ENCODE assay signal across 8 cellular contexts in genomic region chr2:178306351-178307073, GRCh38.
A peak's percentile ranks its signal among the peaks of the same experiment; 100 is the strongest.
DNase-seq lines count a peak whose midpoint lies in the region; ATAC-seq and TF ChIP-seq lines count a peak whose summit lies in the region.

No MANE protein-coding gene starts in this region.

- H3K4me3 ChIP-seq in WI38 (ENCODE audit: low read depth, low read length) = no peak overlapping the region
- no peak overlapping the region for H3K4me3 ChIP-seq in fibroblast of pulmonary artery (replicated peaks; ENCODE audit: low read depth, low read length)
- H3K4me3 ChIP-seq in psoas muscle = no peak overlapping the region

- peak; percentile 75 for TF ChIP-seq CTCF in WI38 (IDR thresholded peaks at IDR 0.05; ENCODE audit: low read depth, low read length)
- peak; percentile 83 for TF ChIP-seq CTCF in fibroblast of pulmonary artery (IDR thresholded peaks at IDR 0.05; ENCODE audit: low read length, missing control alignments)
- TF ChIP-seq CTCF in psoas muscle (IDR thresholded peaks at IDR 0.05) = peak; percentile 45

- DNase-seq in COLO668 (lab: John Stamatoyannopoulos, UW; ENCODE audit: unreplicated experiment) (peak; percentile 44), NCI-H1105 treated with DMSO at 0.1 percent for 48 hours (lab: John Stamatoyannopoulos, UW) (peak; percentile 52), fibroblast of pulmonary artery (ENCODE audit: low read depth) (peak; percentile 69), psoas muscle (no peak), mesenteric fat pad (ENCODE audit: low spot score) (no peak)

- peaks cover 4% of the 10 kb centered on the region for H3K4me1 ChIP-seq in psoas muscle

- H3K27me3 ChIP-seq in psoas muscle (ENCODE audit: insufficient read depth in 3 of 3, low read length in 2 of 3) = no peaks in the 10 kb centered on the region

- intact Hi-C loops in psoas muscle (cut with DNase I) = loop anchor here in 1 of 2 donors (10.0 kb wide), 1 partner anchor 172 kb away; no protein-coding TSS in a partner anchor

- H3K27ac ChIP-seq in psoas muscle = peak overlapping the region; percentile 11

- peaks cover 4 to 45% of the 10 kb centered on the region in 2 donors for H3K36me3 ChIP-seq in psoas muscle (ENCODE audit: insufficient read depth in 1 of 2, low read depth in 1 of 2)

- ATAC-seq in GM18861 (IDR thresholded peaks at IDR 0.05; ENCODE audit: unreplicated experiment) = peak; percentile 88
- ATAC-seq in HG02884 (IDR thresholded peaks at IDR 0.05; ENCODE audit: unreplicated experiment) = peak; percentile 98
- ATAC-seq in psoas muscle = peak; percentile 38 to 80 (median 76)

- no peaks in the 10 kb centered on the region for H3K9me3 ChIP-seq in psoas muscle

- WGBS in psoas muscle, 3 donors = 26 to 56% (median 37%) methylated on average over 8 of the region's 8 CpGs

Comparison
In these comparisons a context has a peak if more than half of its experiments do, and no peak if none do; other contexts are left out.
1. DNase-seq: peak in COLO668 (single experiment), NCI-H1105 treated with DMSO at 0.1 percent for 48 hours (single experiment) and fibroblast of pulmonary artery (single experiment); none in psoas muscle (0 of 2) and mesenteric fat pad (single experiment).
2. Peak in every context shown above with its lines, with median percentiles within 50 percentile points of each other: ATAC-seq and CTCF ChIP-seq.